In genomic region chr13:67392014-67392413, GRCh38 we compare ENCODE assay signal across 34 cellular contexts.
"Had no signal": no experiment of that assay in that cellular context is flagged by ENCODE, and none has a peak within 500 bp of the region (broad histone marks: within the 10 kb centered on the region; RNA-seq: fewer than 3 reads in every experiment).

No MANE protein-coding gene starts in this region.

- H3K27me3 ChIP-seq: MG63 had no signal

- H3K9ac ChIP-seq: KMS-11 had no signal

- DNase-seq: Karpas-422, Kasumi-1, MG63, MM.1S, MV-4-11, NCI-H1048, NCI-H1092, NCI-H1092 treated with DMSO at 0.1 percent for 48 hours, NCI-H1105, NCI-H1105 treated with DMSO at 0.1 percent for 48 hours, NCI-H1417, NCI-H1417 treated with DMSO at 0.1 percent for 48 hours, NCI-H1436, NCI-H1436 treated with DMSO at 0.1 percent for 48 hours, NCI-H146, NCI-H1694, NCI-H1694 treated with DMSO at 0.1 percent for 48 hours, NCI-H187, NCI-H187 treated with DMSO at 0.1 percent for 48 hours, NCI-H1930, NCI-H2029, NCI-H2029 treated with DMSO at 0.1 percent for 48 hours, NCI-H2081, NCI-H2081 treated with DMSO at 0.1 percent for 48 hours, NCI-H2107, NCI-H2171, NCI-H2171 treated with DMSO at 0.1 percent for 48 hours, NCI-H2227 treated with DMSO at 0.1 percent for 48 hours, NCI-H226, NCI-H345, NCI-H446, NCI-H446 treated with DMSO at 0.1 percent for 48 hours, NCI-H510A had no signal

- H3K36me3 ChIP-seq: MG63 had no signal

- H3K4me3 ChIP-seq: MG63 had no signal

- H3K4me2 ChIP-seq: KMS-11 had no signal

- H3K9me3 ChIP-seq: MG63 had no signal

- H3K27ac ChIP-seq: KMS-11 had no signal
